In the genomic region with DNA sequence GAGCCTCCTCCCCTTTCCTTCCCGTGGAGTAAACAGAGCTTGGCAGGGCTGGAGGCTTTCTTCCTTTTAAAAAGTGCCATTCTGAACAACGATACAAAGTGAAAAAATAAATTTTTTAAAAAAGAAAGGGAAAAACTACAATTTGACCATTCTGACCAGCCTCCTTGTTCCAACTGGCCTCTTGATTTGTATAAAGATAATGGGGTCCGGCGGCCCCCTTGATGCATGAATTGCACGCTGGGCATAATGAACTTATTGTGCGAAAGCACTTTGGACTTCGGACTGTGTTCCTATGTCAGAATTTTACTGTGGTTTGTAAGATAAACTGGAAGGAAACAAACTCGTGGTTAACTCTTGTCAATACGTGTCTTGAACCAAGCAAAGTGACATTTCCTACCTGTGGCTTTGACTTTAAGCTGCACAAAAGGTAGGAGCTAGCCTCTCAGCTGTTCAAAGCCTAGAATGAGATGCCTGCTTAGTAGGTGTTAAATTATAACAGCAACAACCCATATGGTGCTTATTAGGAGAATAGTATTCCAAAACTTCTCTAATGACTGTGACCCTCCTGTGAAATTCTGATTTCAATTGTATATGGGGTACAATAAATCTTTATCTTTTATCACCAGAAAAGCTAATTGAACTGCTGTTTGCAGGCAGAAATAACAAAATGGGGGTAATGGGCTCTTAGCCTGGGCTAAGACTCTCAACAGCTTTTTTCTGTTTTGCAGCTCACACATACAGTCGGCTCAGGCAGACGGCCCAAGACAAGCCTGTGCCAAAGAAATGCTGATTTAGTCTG, we compare ENCODE assay signal across 8 cellular contexts. TPM values are rescaled to one million over a fixed set of nuclear protein-coding genes. Genes with fewer than 3 reads are reported as not detected.
DNase-seq lines count a peak whose midpoint lies in the region; ATAC-seq and TF ChIP-seq lines count a peak whose summit lies in the region.

No MANE protein-coding gene starts in this region.

- peak; percentile 16 for ATAC-seq in HG03520 (IDR thresholded peaks at IDR 0.05; ENCODE audit: unreplicated experiment)
- peak; percentile 47 for ATAC-seq in T-helper 17 cell
- ATAC-seq in GM21423 (IDR thresholded peaks at IDR 0.05; ENCODE audit: unreplicated experiment), result no peak

- no peak overlapping the region for H2AFZ ChIP-seq in neural cell (ENCODE audit: low read depth, low read length)

- intact Hi-C loops in esophagus muscularis mucosa (cut with DNase I), result loop anchor here (2.0 to 5.0 kb wide), 2 partner anchors 66 to 103 kb away; no protein-coding TSS in a partner anchor

- no peak for TF ChIP-seq POLR2A in esophagus muscularis mucosa (IDR thresholded peaks at IDR 0.05; ENCODE audit: low read depth)

- peaks cover 48% of the 10 kb centered on the region for H3K79me2 ChIP-seq in neural cell (replicated peaks; ENCODE audit: insufficient read depth, low read length)

- peaks cover 7% of the 10 kb centered on the region for H3F3A ChIP-seq in neural cell (ENCODE audit: insufficient read depth, low read length, poor library complexity, severe bottlenecking)

- H3K27ac ChIP-seq in esophagus muscularis mucosa (replicated peaks in 1 of 4) (peak overlapping the region; percentile 92 to 100 (median 100)), neural cell (ENCODE audit: low read length) (no peak overlapping the region)

- TF ChIP-seq CTCF in esophagus muscularis mucosa (IDR thresholded peaks at IDR 0.05) (no peak), neural cell (IDR thresholded peaks at IDR 0.05; ENCODE audit: poor library complexity, severe bottlenecking) (no peak)

- no peak for TF ChIP-seq EP300 in esophagus muscularis mucosa (IDR thresholded peaks at IDR 0.05)
- no peak for TF ChIP-seq EP300 in neural cell (conservative IDR thresholded peaks at IDR 0.05; ENCODE audit: poor library complexity, severe bottlenecking)

- H3K27ac Mint-ChIP-seq in T-helper 17 cell, result peak overlapping the region; percentile 96

- H3K9me3 ChIP-seq in T-helper 17 cell (ENCODE audit: control insufficient read depth, low read length, poor library complexity, severe bottlenecking) (peaks cover 4% of the 10 kb centered on the region), esophagus muscularis mucosa (no peaks in the 10 kb centered on the region), neural cell (ENCODE audit: low read length) (no peaks in the 10 kb centered on the region)

- H3K4me2 ChIP-seq in neural cell (ENCODE audit: low read length), result no peak overlapping the region

- H3K4me3 Mint-ChIP-seq in T-helper 17 cell, result peak overlapping the region; percentile 83

- peaks cover 40% of the 10 kb centered on the region for H3K4me1 Mint-ChIP-seq in T-helper 17 cell

- no peak for TF ChIP-seq RAD21 in neural cell (conservative IDR thresholded peaks at IDR 0.05)

- peak overlapping the region; percentile 7 for H3K9ac ChIP-seq in neural cell (ENCODE audit: low read length)

- peak; percentile 65 for DNase-seq in NCI-H2171 treated with DMSO at 0.1 percent for 48 hours (lab: John Stamatoyannopoulos, UW)
- no peak for DNase-seq in NCI-H2171 (lab: John Stamatoyannopoulos, UW)
- DNase-seq in T-helper 17 cell, result no peak
- no peak for DNase-seq in esophagus muscularis mucosa (ENCODE audit: extremely low spot score)
- DNase-seq in H4 (ENCODE audit: low spot score), result no peak

- H4K20me1 ChIP-seq in neural cell (ENCODE audit: insufficient read depth), result peaks cover 3% of the 10 kb centered on the region

- WGBS in esophagus muscularis mucosa, result 5% methylated on average over 11 of the region's 11 CpGs

- H3K36me3 ChIP-seq in esophagus muscularis mucosa (peaks cover 0 to 7% (median 0%) of the 10 kb centered on the region in 4 donors), neural cell (ENCODE audit: insufficient read depth, low read length) (peaks cover 3% of the 10 kb centered on the region)

- no peaks in the 10 kb centered on the region for H3K9me2 ChIP-seq in neural cell (ENCODE audit: insufficient read depth, low read length)

- H3K27me3 ChIP-seq in esophagus muscularis mucosa (no peaks in the 10 kb centered on the region), neural cell (ENCODE audit: insufficient read depth, low read depth, low read length) (no peaks in the 10 kb centered on the region)

- no peaks in the 10 kb centered on the region for H3K27me3 Mint-ChIP-seq in T-helper 17 cell

- H3K4me3 ChIP-seq in esophagus muscularis mucosa (peak overlapping the region; percentile 55 to 64 (median 57)), neural cell (ENCODE audit: low read length) (peak overlapping the region; percentile 70)

- peaks cover 3% of the 10 kb centered on the region for H3K36me3 Mint-ChIP-seq in T-helper 17 cell (ENCODE audit: low read depth)

- peaks cover 49 to 62% (median 59%) of the 10 kb centered on the region in 4 donors for H3K4me1 ChIP-seq in esophagus muscularis mucosa

TF ChIP-seq in neural cell, 6 proteins besides CTCF, POLR2A, EP300 and RAD21:
- TF ChIP-seq TAF1 (IDR thresholded peaks at IDR 0.05; ENCODE audit: low read depth), result peak; percentile 21
- no peak for TF ChIP-seq POLR2AphosphoS5 (IDR thresholded peaks at IDR 0.05)
- TF ChIP-seq, protein P1, sequence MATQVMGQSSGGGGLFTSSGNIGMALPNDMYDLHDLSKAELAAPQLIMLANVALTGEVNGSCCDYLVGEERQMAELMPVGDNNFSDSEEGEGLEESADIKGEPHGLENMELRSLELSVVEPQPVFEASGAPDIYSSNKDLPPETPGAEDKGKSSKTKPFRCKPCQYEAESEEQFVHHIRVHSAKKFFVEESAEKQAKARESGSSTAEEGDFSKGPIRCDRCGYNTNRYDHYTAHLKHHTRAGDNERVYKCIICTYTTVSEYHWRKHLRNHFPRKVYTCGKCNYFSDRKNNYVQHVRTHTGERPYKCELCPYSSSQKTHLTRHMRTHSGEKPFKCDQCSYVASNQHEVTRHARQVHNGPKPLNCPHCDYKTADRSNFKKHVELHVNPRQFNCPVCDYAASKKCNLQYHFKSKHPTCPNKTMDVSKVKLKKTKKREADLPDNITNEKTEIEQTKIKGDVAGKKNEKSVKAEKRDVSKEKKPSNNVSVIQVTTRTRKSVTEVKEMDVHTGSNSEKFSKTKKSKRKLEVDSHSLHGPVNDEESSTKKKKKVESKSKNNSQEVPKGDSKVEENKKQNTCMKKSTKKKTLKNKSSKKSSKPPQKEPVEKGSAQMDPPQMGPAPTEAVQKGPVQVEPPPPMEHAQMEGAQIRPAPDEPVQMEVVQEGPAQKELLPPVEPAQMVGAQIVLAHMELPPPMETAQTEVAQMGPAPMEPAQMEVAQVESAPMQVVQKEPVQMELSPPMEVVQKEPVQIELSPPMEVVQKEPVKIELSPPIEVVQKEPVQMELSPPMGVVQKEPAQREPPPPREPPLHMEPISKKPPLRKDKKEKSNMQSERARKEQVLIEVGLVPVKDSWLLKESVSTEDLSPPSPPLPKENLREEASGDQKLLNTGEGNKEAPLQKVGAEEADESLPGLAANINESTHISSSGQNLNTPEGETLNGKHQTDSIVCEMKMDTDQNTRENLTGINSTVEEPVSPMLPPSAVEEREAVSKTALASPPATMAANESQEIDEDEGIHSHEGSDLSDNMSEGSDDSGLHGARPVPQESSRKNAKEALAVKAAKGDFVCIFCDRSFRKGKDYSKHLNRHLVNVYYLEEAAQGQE (IDR thresholded peaks at IDR 0.05; ENCODE audit: borderline replicate concordance), result no peak
TF ChIP-seq in neural cell: peak in this region for 1.

RNA-seq across cellular contexts. Expression of a gene that starts 9.4 kb away (rescaled TPM):
- total RNA-seq in T-helper 17 cell, result 100 to 1,000 TPM; 463 to 482 TPM
- 100 to 1,000 TPM in 2 of 4 donors, 10 to 100 TPM in 2; 83.3 to 119 (median 97.9) TPM for total RNA-seq in esophagus muscularis mucosa
- 52.2 and 56.9 TPM in 2 replicates for polyA plus RNA-seq in neural cell
- 104 and 107 TPM in 2 replicates for polyA minus RNA-seq in neural cell
- total RNA-seq in H4 (2014; rRNA removed; shearing (Covaris generic)), result 34.3 and 43.4 TPM in 2 replicates
